8 cellular contexts compared by ENCODE assay signal in the genomic region with DNA sequence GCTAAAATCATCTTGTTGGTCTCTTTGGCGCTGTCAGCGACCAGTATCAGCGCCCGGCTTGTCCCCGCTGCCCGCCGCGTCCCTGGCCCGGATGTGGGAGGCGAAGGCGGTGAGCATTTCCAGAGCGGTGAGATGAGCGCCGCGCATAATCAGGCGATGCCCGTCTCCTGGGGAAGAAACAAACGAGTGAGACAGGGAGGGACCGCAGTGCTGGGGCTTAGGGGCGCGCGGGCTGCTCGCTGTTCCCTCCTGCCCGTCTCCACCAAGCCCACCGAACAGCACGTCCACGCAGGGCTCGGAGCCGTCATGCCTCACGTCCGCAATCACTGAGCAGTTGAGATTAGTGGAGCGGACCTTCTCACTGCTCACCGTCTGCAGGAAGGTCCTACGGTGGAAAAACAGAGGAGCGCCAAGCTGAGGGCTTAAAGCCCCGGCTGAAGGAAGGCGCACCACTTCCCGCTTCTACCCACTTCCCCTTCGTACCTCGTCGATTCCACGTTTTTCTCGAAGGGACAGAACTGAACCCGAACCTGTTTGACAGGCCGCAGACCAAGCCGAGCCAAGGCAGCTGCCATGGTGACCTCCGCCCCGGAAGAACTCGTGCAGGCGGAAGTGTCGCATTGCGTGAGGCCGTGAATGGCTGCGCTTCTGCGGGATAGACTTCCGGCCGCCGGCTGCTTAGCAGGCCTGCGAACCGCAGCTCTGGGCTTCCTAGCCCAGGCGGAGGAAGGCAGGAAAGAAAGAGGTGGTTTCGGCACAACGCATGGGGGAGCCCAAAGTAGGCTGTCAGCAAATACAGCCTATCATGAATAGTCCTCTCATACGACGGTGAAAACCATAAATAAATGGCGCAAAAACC.
DNase-seq lines count a peak whose midpoint lies in the region; ATAC-seq and TF ChIP-seq lines count a peak whose summit lies in the region.

A gene (minus strand): TSS at position 595 of the 859 bp plus-strand sequence. CDS start 20 bp downstream, at position 575.

- POLR2A ChIA-PET in AG04449 (lab: Yijun Ruan, JAX) = interaction anchor here (0.7 to 2.6 kb wide), 11 partner anchors 9 to 115 kb away, joined by 3 to 12 read pairs (median 3); a partner anchor contains a TSS

- TF ChIP-seq CTCF in AG04449 (IDR thresholded peaks at IDR 0.05; ENCODE audit: insufficient read depth, low read length, missing control alignments) = no peak

- CTCF ChIA-PET in AG04449 (lab: Yijun Ruan, JAX) = interaction anchor here (1.2 to 4.1 kb wide), 4 partner anchors 10 to 117 kb away, joined by 4 to 32 read pairs (median 8); a partner anchor contains a TSS

- peak within 1 kb of the TSS; percentile 94 for H3K27ac ChIP-seq in caudate nucleus (ENCODE audit: low read depth, low read length)

- peak; percentile 60 for ATAC-seq in GM18870 (IDR thresholded peaks at IDR 0.05; ENCODE audit: unreplicated experiment)
- ATAC-seq in HG03108 (IDR thresholded peaks at IDR 0.05; ENCODE audit: unreplicated experiment) = peak; percentile 83

- peak; percentile 47 for DNase-seq in AG04449 (ENCODE audit: low read depth, low spot score)
- DNase-seq in NCI-H345 (lab: John Stamatoyannopoulos, UW) = peak; percentile 94
- DNase-seq in activated CD4-positive, CD25-positive, alpha-beta regulatory T cell (lab: John Stamatoyannopoulos, UW) = peak; percentile 91 to 96 (median 96)
- DNase-seq in caudate nucleus (lab: John Stamatoyannopoulos, UW) = peak; percentile 50 to 97 (median 89)
- peak; percentile 95 for DNase-seq in iris pigment epithelial cell (ENCODE audit: low read depth)
- peak; percentile 91 to 96 for DNase-seq in stimulated activated CD4-positive, alpha-beta T cell treated with anti-CD3 and anti-CD28 coated beads, Interleukin-12 subunit alpha, Interleukin-12 subunit beta, amount 100 ng/mL, for 24 hours (ENCODE audit: low read depth in 2 of 2)

- peak within 1 kb of the TSS; percentile 88 for H3K4me3 ChIP-seq in AG04449 (ENCODE audit: low read depth, low read length)

Comparison
In these comparisons a context has a peak if more than half of its experiments do, and no peak if none do; other contexts are left out.
1. Peak in every context shown above with its lines: DNase-seq, ATAC-seq, H3K4me3 ChIP-seq and H3K27ac ChIP-seq.